ENCODE assay signal across 11 cellular contexts in the genomic region with DNA sequence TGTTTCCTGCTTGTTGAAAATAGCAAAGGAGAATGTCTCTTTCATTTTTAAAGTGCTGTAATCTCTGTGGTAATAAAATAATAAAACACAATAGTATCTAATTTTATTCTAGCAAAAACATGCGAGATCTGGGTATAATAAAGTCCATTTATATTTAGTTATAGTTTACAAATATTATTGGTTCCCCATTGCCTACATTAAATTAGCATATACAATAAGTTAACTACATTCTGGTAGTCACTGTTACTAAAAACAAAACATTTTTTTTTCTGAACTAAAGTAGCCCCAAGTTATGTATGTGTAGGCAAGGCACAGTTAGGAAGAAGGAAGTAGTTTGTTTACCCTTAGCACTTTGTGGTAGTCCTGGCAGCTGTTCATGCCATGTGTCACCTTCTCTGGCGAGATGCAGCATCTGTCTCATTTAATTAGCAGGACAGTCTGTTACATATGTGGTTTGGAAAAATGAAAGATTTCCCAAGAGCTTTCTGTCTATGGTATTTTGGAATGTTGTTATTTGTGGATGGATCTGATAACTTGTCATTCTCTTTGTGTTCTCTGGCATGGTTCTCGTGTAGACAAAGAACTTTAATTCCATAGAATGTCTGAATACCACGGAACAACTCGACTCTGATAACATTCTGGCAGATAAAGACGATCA.
DNase-seq lines count a peak whose midpoint lies in the region; ATAC-seq and TF ChIP-seq lines count a peak whose summit lies in the region.
"Had no signal": no experiment of that assay in that cellular context is flagged by ENCODE, and none has a peak within 500 bp of the region (broad histone marks: within the 10 kb centered on the region; RNA-seq: fewer than 3 reads in every experiment).

No MANE protein-coding gene starts in this region.

- no peaks in the 10 kb centered on the region for H3K36me3 ChIP-seq in effector memory CD4-positive, alpha-beta T cell (ENCODE audit: control insufficient read depth, insufficient read depth, low read length)
- H3K36me3 ChIP-seq: tibial artery had no signal

- DNase-seq in NCI-H69 (lab: John Stamatoyannopoulos, UW) (peak; percentile 49), epithelial cell of esophagus (ENCODE audit: low read depth) (peak; percentile 65), renal cortical epithelial cell (ENCODE audit: low read depth) (peak; percentile 44), GM20000 (ENCODE audit: low spot score) (no peak)
- no peak for DNase-seq in effector memory CD4-positive, alpha-beta T cell
- DNase-seq: left cardiac atrium, tibial artery had no signal

- no peak overlapping the region for H3K27ac ChIP-seq in effector memory CD4-positive, alpha-beta T cell (ENCODE audit: insufficient read depth, low read length, poor library complexity, severe bottlenecking)
- H3K27ac ChIP-seq: tibial artery had no signal

- no peaks in the 10 kb centered on the region for H3K9me3 ChIP-seq in effector memory CD4-positive, alpha-beta T cell (ENCODE audit: control insufficient read depth, low read length)
- H3K9me3 ChIP-seq: tibial artery had no signal

- H3K27me3 ChIP-seq in effector memory CD4-positive, alpha-beta T cell (replicated peaks; ENCODE audit: control insufficient read depth, insufficient read depth, low read length, poor library complexity, severe bottlenecking): no peaks in the 10 kb centered on the region
- H3K27me3 ChIP-seq: tibial artery had no signal

- H3K4me1 ChIP-seq in effector memory CD4-positive, alpha-beta T cell (ENCODE audit: control insufficient read depth, insufficient read depth, low read length, poor library complexity, severe bottlenecking): no peaks in the 10 kb centered on the region
- H3K4me1 ChIP-seq: tibial artery had no signal

- no peak overlapping the region for H3K4me3 ChIP-seq in epithelial cell of esophagus (ENCODE audit: low read length)
- H3K4me3 ChIP-seq in effector memory CD4-positive, alpha-beta T cell (ENCODE audit: insufficient read depth, low read depth, low read length, poor library complexity, severe bottlenecking): no peak overlapping the region
- H3K4me3 ChIP-seq: tibial artery had no signal

- TF ChIP-seq CTCF in epithelial cell of esophagus (IDR thresholded peaks at IDR 0.05; ENCODE audit: insufficient read depth, low read depth, low read length, missing control alignments) (no peak), GM20000 (IDR thresholded peaks at IDR 0.05; ENCODE audit: extremely low read depth, missing control alignments) (no peak)

- ATAC-seq in GM19324 (IDR thresholded peaks at IDR 0.05; ENCODE audit: low FRiP score, unreplicated experiment) (peak; percentile 46), HG02763 (IDR thresholded peaks at IDR 0.05; ENCODE audit: unreplicated experiment) (no peak), HG03097 (IDR thresholded peaks at IDR 0.05; ENCODE audit: low FRiP score, unreplicated experiment) (no peak)
- ATAC-seq: Right ventricle myocardium inferior had no signal

Comparison
In these comparisons a context has a peak if more than half of its experiments do, and no peak if none do; other contexts are left out.
1. DNase-seq: peak in NCI-H69 (single experiment), epithelial cell of esophagus (single experiment) and renal cortical epithelial cell (single experiment); none in GM20000 (single experiment) and effector memory CD4-positive, alpha-beta T cell (0 of 3).